In the genomic region with DNA sequence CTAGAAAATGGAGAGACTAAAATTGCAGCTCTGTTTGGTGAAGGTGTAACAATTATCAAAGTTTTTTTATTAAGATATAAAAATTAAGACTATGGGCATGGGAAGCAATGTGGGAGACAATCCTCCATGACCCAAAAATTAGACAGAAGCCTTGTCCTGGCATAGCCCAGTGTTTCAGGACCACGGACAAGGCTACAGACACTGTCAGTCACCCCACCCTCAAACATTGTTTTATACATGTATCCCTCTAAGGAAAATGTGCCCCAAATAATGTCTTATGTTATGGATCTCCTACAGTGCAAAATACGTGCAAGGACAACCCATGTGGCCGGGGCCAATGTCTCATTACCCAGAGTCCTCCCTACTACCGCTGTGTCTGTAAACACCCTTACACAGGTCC, we compare ENCODE assay signal across 12 cellular contexts. TPM values are rescaled to one million over a fixed set of nuclear protein-coding genes. Genes with fewer than 3 reads are reported as not detected.
DNase-seq lines count a peak whose midpoint lies in the region; ATAC-seq and TF ChIP-seq lines count a peak whose summit lies in the region.
"Had no signal": no experiment of that assay in that cellular context is flagged by ENCODE, and none has a peak within 500 bp of the region (broad histone marks: within the 10 kb centered on the region; RNA-seq: fewer than 3 reads in every experiment).

No MANE protein-coding gene starts in this region.

- peaks cover 13% of the 10 kb centered on the region for H3K27me3 Mint-ChIP-seq in stimulated activated naive CD8-positive, alpha-beta T cell treated with anti-CD3 and anti-CD28 coated beads, Interleukin-15, amount 100 ng/mL, for 72 hours

- no peaks in the 10 kb centered on the region for H3K9me3 Mint-ChIP-seq in stimulated activated naive CD8-positive, alpha-beta T cell treated with anti-CD3 and anti-CD28 coated beads, Interleukin-15, amount 100 ng/mL, for 72 hours
- H3K9me3 Mint-ChIP-seq: type B pancreatic cell had no signal

- no peak overlapping the region for H3K27ac Mint-ChIP-seq in stimulated activated naive CD8-positive, alpha-beta T cell treated with anti-CD3 and anti-CD28 coated beads, Interleukin-15, amount 100 ng/mL, for 72 hours
- H3K27ac Mint-ChIP-seq: type B pancreatic cell had no signal

- no peak for TF ChIP-seq POLR2A in erythroblast (IDR thresholded peaks at IDR 0.05; ENCODE audit: low read length)

- H3K4me1 Mint-ChIP-seq in stimulated activated naive CD8-positive, alpha-beta T cell treated with anti-CD3 and anti-CD28 coated beads, Interleukin-15, amount 100 ng/mL, for 72 hours = no peaks in the 10 kb centered on the region

- no peak overlapping the region for H3K4me3 Mint-ChIP-seq in stimulated activated naive CD8-positive, alpha-beta T cell treated with anti-CD3 and anti-CD28 coated beads, Interleukin-15, amount 100 ng/mL, for 72 hours
- H3K4me3 Mint-ChIP-seq: type B pancreatic cell had no signal

- ATAC-seq in stimulated activated naive CD8-positive, alpha-beta T cell treated with anti-CD3 and anti-CD28 coated beads, Interleukin-15, Interleukin-2, amounts not matched to agents 100 U/mL and 50 U/mL, for 24 hours = no peak
- ATAC-seq in stimulated activated naive CD8-positive, alpha-beta T cell treated with anti-CD3 and anti-CD28 coated beads, Interleukin-15, amount 100 ng/mL, for 72 hours = no peak
- ATAC-seq in GM18867 (IDR thresholded peaks at IDR 0.05; ENCODE audit: unreplicated experiment) = no peak

- DNase-seq in stimulated activated naive CD8-positive, alpha-beta T cell treated with anti-CD3 and anti-CD28 coated beads, Interleukin-15, Interleukin-2, amounts not matched to agents 100 U/mL and 50 U/mL, for 24 hours = peak; percentile 24
- DNase-seq in stimulated activated naive CD8-positive, alpha-beta T cell treated with anti-CD3 and anti-CD28 coated beads, Interleukin-15, amount 100 ng/mL, for 72 hours = no peak
- DNase-seq in RPMI7951 (ENCODE audit: low read depth) = peak; percentile 6
- DNase-seq in erythroblast (lab: John Stamatoyannopoulos, UW) = peak; percentile 8 to 20
- DNase-seq in NCI-H2081 (lab: John Stamatoyannopoulos, UW) = no peak
- no peak for DNase-seq in kidney glomerular epithelial cell (lab: John Stamatoyannopoulos, UW)
- DNase-seq in dedifferentiated amniotic fluid mesenchymal stem cell (ENCODE audit: extremely low spot score) = no peak
- DNase-seq: anterior cingulate cortex, NCI-H2171 treated with DMSO at 0.1 percent for 48 hours, SHP77 had no signal

RNA-seq across cellular contexts. Expression of gene HABP2, which starts 24.0 kb away (rescaled TPM):
- not detected in 2 replicates for total RNA-seq in RPMI7951 (2014; rRNA removed; shearing (Covaris generic))

Comparison
In these comparisons a context has a peak if more than half of its experiments do, and no peak if none do; other contexts are left out.
1. DNase-seq: peak in stimulated activated naive CD8-positive, alpha-beta T cell treated with anti-CD3 and anti-CD28 coated beads, Interleukin-15, Interleukin-2, amounts not matched to agents 100 U/mL and 50 U/mL, for 24 hours (single experiment), RPMI7951 (single experiment) and erythroblast (2 of 2); none in stimulated activated naive CD8-positive, alpha-beta T cell treated with anti-CD3 and anti-CD28 coated beads, Interleukin-15, amount 100 ng/mL, for 72 hours (0 of 2), NCI-H2081 (0 of 2), kidney glomerular epithelial cell (single experiment) and dedifferentiated amniotic fluid mesenchymal stem cell (single experiment).